19 cellular contexts compared by ENCODE assay signal in the genomic region with DNA sequence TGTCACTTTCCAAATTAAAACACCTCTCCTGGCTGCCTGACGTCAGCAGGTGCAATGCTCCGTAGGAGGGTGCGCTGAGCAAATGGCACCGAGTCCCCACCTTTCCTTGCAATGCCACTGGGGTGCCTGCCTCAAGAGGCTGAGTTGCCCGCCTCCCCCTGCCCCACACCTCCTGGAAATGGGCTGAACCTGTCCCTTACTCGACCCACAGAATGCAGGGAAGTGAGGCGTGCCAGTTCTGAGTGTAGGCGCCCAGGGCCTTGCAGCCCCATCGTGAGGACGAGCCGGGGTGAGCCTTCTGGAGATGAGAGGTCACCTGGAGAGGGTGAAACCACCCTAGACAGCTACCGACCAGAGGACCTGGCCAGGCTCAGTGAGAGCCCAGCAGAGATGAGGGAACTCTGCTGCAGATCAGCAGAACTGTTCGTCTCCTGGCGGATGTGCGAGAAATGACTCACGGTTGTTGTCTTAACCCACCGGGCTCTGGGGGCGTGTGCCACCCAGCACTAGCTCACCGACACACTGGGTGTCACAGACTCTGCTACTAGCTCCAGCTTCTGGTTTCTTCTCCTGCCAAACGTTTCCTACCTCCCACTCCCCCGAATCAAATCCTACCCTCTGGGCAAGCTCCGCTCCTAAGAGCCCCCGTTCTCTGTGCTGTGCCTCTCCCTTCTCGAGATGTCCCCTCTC.
DNase-seq lines count a peak whose midpoint lies in the region; ATAC-seq, FAIRE-seq and TF ChIP-seq lines count a peak whose summit lies in the region.
"Had no signal": no experiment of that assay in that cellular context is flagged by ENCODE, and none has a peak within 500 bp of the region (broad histone marks: within the 10 kb centered on the region; RNA-seq: fewer than 3 reads in every experiment).

No MANE protein-coding gene starts in this region.

- H3K9me3 ChIP-seq in CD8-positive, alpha-beta T cell (ENCODE audit: low read length) = no peaks in the 10 kb centered on the region
- no peaks in the 10 kb centered on the region for H3K9me3 ChIP-seq in right cardiac atrium (ENCODE audit: control insufficient read depth, low read length)
- H3K9me3 ChIP-seq: gastroesophageal sphincter, prostate gland had no signal

- WGBS in right cardiac atrium = 77% methylated on average over 24 of the region's 24 CpGs

- intact Hi-C loops in activated CD4-positive, alpha-beta memory T cell treated with anti-CD3 and anti-CD28 coated beads for 36 hours (cut with micrococcal nuclease) = no loop called here
- intact Hi-C loops in CD8-positive, alpha-beta T cell (cut with DNase I, micrococcal nuclease) = no loop called here
- intact Hi-C loops in right cardiac atrium (cut with DNase I) = no loop called here

- FAIRE-seq in GM12892 (lab: Jason Lieb, UNC) = no peak
- FAIRE-seq: astrocyte had no signal

- no peak overlapping the region for H3K27ac Mint-ChIP-seq in activated CD4-positive, alpha-beta memory T cell treated with anti-CD3 and anti-CD28 coated beads for 36 hours
- no peak overlapping the region for H3K27ac Mint-ChIP-seq in activated CD4-positive, alpha-beta memory T cell treated with anti-CD3 and anti-CD28 coated beads, Interleukin-2, amount 10 ng/mL, durations not matched to agents 7 days and 5 days
- no peak overlapping the region for H3K27ac Mint-ChIP-seq in CD8-positive, alpha-beta T cell

- no peak overlapping the region for H3K4me3 Mint-ChIP-seq in activated CD4-positive, alpha-beta memory T cell treated with anti-CD3 and anti-CD28 coated beads for 36 hours
- no peak overlapping the region for H3K4me3 Mint-ChIP-seq in activated CD4-positive, alpha-beta memory T cell treated with anti-CD3 and anti-CD28 coated beads, Interleukin-2, amount 10 ng/mL, durations not matched to agents 7 days and 5 days
- H3K4me3 Mint-ChIP-seq in CD8-positive, alpha-beta T cell = no peak overlapping the region
- H3K4me3 Mint-ChIP-seq: CD8-positive, alpha-beta memory T cell had no signal

- no peak overlapping the region for H3K4me3 ChIP-seq in CD8-positive, alpha-beta T cell (ENCODE audit: low read depth, low read length)
- no peak overlapping the region for H3K4me3 ChIP-seq in right cardiac atrium (ENCODE audit: low read length)
- H3K4me3 ChIP-seq: coronary artery, gastroesophageal sphincter, prostate gland had no signal

- CTCF ChIA-PET in activated CD4-positive, alpha-beta memory T cell treated with anti-CD3 and anti-CD28 coated beads for 36 hours (lab: Charles Lee) = no interaction called here
- CTCF ChIA-PET in activated CD4-positive, alpha-beta memory T cell treated with anti-CD3 and anti-CD28 coated beads, Interleukin-2, amount 10 ng/mL, durations not matched to agents 7 days and 5 days (lab: Charles Lee) = no interaction called here
- CTCF ChIA-PET in CD8-positive, alpha-beta T cell (lab: Charles Lee) = no interaction called here

- DNase-seq in activated CD4-positive, alpha-beta memory T cell treated with anti-CD3 and anti-CD28 coated beads for 36 hours = peak; percentile 31
- no peak for DNase-seq in activated CD4-positive, alpha-beta memory T cell treated with anti-CD3 and anti-CD28 coated beads, Interleukin-2, amount 10 ng/mL, durations not matched to agents 7 days and 5 days
- DNase-seq in CD8-positive, alpha-beta T cell = no peak
- DNase-seq in astrocyte of the hippocampus (ENCODE audit: low read depth, low spot score) = peak; percentile 23
- peak; percentile 52 for DNase-seq in occipital lobe (lab: John Stamatoyannopoulos, UW)
- DNase-seq in effector CD8-positive, alpha-beta T cell (lab: John Stamatoyannopoulos, UW) = no peak
- DNase-seq in right cardiac atrium = no peak
- DNase-seq in GM12892 (ENCODE audit: insufficient read length) = no peak
- DNase-seq: activated CD4-positive, alpha-beta T cell treated with anti-CD3 and anti-CD28 coated beads, Interleukin-2, amount 50 U/mL, for 4 hours; Kasumi-1; NCI-H1694; NCI-H446; T1000 had no signal

- H3K9me3 Mint-ChIP-seq in activated CD4-positive, alpha-beta memory T cell treated with anti-CD3 and anti-CD28 coated beads for 36 hours = no peaks in the 10 kb centered on the region
- H3K9me3 Mint-ChIP-seq in activated CD4-positive, alpha-beta memory T cell treated with anti-CD3 and anti-CD28 coated beads, Interleukin-2, amount 10 ng/mL, durations not matched to agents 7 days and 5 days = no peaks in the 10 kb centered on the region
- H3K9me3 Mint-ChIP-seq in CD8-positive, alpha-beta T cell = no peaks in the 10 kb centered on the region
- H3K9me3 Mint-ChIP-seq: CD8-positive, alpha-beta memory T cell had no signal

- H3K4me1 Mint-ChIP-seq in activated CD4-positive, alpha-beta memory T cell treated with anti-CD3 and anti-CD28 coated beads for 36 hours (ENCODE audit: low read depth) = peaks cover 4% of the 10 kb centered on the region
- peaks cover 4% of the 10 kb centered on the region for H3K4me1 Mint-ChIP-seq in activated CD4-positive, alpha-beta memory T cell treated with anti-CD3 and anti-CD28 coated beads, Interleukin-2, amount 10 ng/mL, durations not matched to agents 7 days and 5 days
- no peaks in the 10 kb centered on the region for H3K4me1 Mint-ChIP-seq in CD8-positive, alpha-beta T cell (ENCODE audit: low read depth)

- ATAC-seq in CD8-positive, alpha-beta T cell = peak; percentile 44
- ATAC-seq in right cardiac atrium = no peak
- ATAC-seq: gastroesophageal sphincter had no signal

- H3K36me3 ChIP-seq in CD8-positive, alpha-beta T cell (ENCODE audit: insufficient read depth, low read length) = no peaks in the 10 kb centered on the region
- H3K36me3 ChIP-seq: gastroesophageal sphincter, prostate gland had no signal

- H3K4me1 ChIP-seq in CD8-positive, alpha-beta T cell (ENCODE audit: insufficient read depth, low read length) = no peaks in the 10 kb centered on the region
- H3K4me1 ChIP-seq in right cardiac atrium (ENCODE audit: control insufficient read depth, insufficient read depth, low read length) = no peaks in the 10 kb centered on the region
- H3K4me1 ChIP-seq: gastroesophageal sphincter, prostate gland had no signal

- no peak for TF ChIP-seq POLR2A in GM12892 (IDR thresholded peaks at IDR 0.05; ENCODE audit: low read depth, low read length)

- H3K27me3 ChIP-seq in CD8-positive, alpha-beta T cell (ENCODE audit: insufficient read depth, low read length) = no peaks in the 10 kb centered on the region
- H3K27me3 ChIP-seq in right cardiac atrium (ENCODE audit: control insufficient read depth, insufficient read depth) = no peaks in the 10 kb centered on the region

- POLR2A ChIA-PET in activated CD4-positive, alpha-beta memory T cell treated with anti-CD3 and anti-CD28 coated beads for 36 hours (lab: Charles Lee) = no interaction called here
- POLR2A ChIA-PET in activated CD4-positive, alpha-beta memory T cell treated with anti-CD3 and anti-CD28 coated beads, Interleukin-2, amount 10 ng/mL, durations not matched to agents 7 days and 5 days (lab: Charles Lee) = no interaction called here
- POLR2A ChIA-PET in CD8-positive, alpha-beta T cell (lab: Charles Lee) = no interaction called here

- no peaks in the 10 kb centered on the region for H3K36me3 Mint-ChIP-seq in activated CD4-positive, alpha-beta memory T cell treated with anti-CD3 and anti-CD28 coated beads for 36 hours
- no peaks in the 10 kb centered on the region for H3K36me3 Mint-ChIP-seq in activated CD4-positive, alpha-beta memory T cell treated with anti-CD3 and anti-CD28 coated beads, Interleukin-2, amount 10 ng/mL, durations not matched to agents 7 days and 5 days (ENCODE audit: low read depth)
- no peaks in the 10 kb centered on the region for H3K36me3 Mint-ChIP-seq in CD8-positive, alpha-beta T cell
- H3K36me3 Mint-ChIP-seq: CD8-positive, alpha-beta memory T cell had no signal

- no peak overlapping the region for H3K27ac ChIP-seq in CD8-positive, alpha-beta T cell (ENCODE audit: low read depth, low read length)
- H3K27ac ChIP-seq in right cardiac atrium (ENCODE audit: low read length) = no peak overlapping the region
- H3K27ac ChIP-seq: coronary artery, epithelial cell of prostate, gastroesophageal sphincter, prostate gland had no signal

- peaks cover 3% of the 10 kb centered on the region for H3K27me3 Mint-ChIP-seq in activated CD4-positive, alpha-beta memory T cell treated with anti-CD3 and anti-CD28 coated beads for 36 hours
- peaks cover 11% of the 10 kb centered on the region for H3K27me3 Mint-ChIP-seq in activated CD4-positive, alpha-beta memory T cell treated with anti-CD3 and anti-CD28 coated beads, Interleukin-2, amount 10 ng/mL, durations not matched to agents 7 days and 5 days
- no peaks in the 10 kb centered on the region for H3K27me3 Mint-ChIP-seq in CD8-positive, alpha-beta T cell (ENCODE audit: low read depth)

- TF ChIP-seq CTCF in CD8-positive, alpha-beta T cell (IDR thresholded peaks at IDR 0.05) = no peak

Comparison
In these comparisons a context has a peak if more than half of its experiments do, and no peak if none do; other contexts are left out.
1. DNase-seq: peak in activated CD4-positive, alpha-beta memory T cell treated with anti-CD3 and anti-CD28 coated beads for 36 hours (single experiment), astrocyte of the hippocampus (single experiment) and occipital lobe (single experiment); none in activated CD4-positive, alpha-beta memory T cell treated with anti-CD3 and anti-CD28 coated beads, Interleukin-2, amount 10 ng/mL, durations not matched to agents 7 days and 5 days (single experiment), CD8-positive, alpha-beta T cell (0 of 7), effector CD8-positive, alpha-beta T cell (single experiment), right cardiac atrium (0 of 3) and GM12892 (single experiment).